ENCODE assay signal across 2 cellular contexts in genomic region chr17:7175363-7175733, GRCh38.
TF ChIP-seq lines count a peak whose summit lies in the region.

No MANE protein-coding gene starts in this region.

TF ChIP-seq in GM12878, 131 proteins besides CTCF, POLR2A, EP300 and RAD21:
- no peak for TF ChIP-seq NR2C1 (IDR thresholded peaks at IDR 0.05)
- TF ChIP-seq USF2 (IDR thresholded peaks at IDR 0.05; ENCODE audit: borderline replicate concordance, low read depth, low read length) = no peak
- TF ChIP-seq CBX5 (IDR thresholded peaks at IDR 0.05; ENCODE audit: low read depth) = no peak
- no peak for TF ChIP-seq SMAD5 (IDR thresholded peaks at IDR 0.05; ENCODE audit: low read depth)
- TF ChIP-seq NFIC (IDR thresholded peaks at IDR 0.05; ENCODE audit: low read depth, low read length) = 0 out of 2 replicates have a peak, but pooled peaks have one; percentile 31
- no peak for TF ChIP-seq BCL11A (IDR thresholded peaks at IDR 0.05; ENCODE audit: low read depth, low read length)
- 0 out of 2 replicates have a peak, but pooled peaks have one; percentile 11 for TF ChIP-seq TCF3 (IDR thresholded peaks at IDR 0.05; ENCODE audit: borderline replicate concordance, insufficient read depth, low read depth, low read length)
- TF ChIP-seq RFX5 (IDR thresholded peaks at IDR 0.05; ENCODE audit: low read depth, low read length) = no peak
- TF ChIP-seq NR2C2 (IDR thresholded peaks at IDR 0.05; ENCODE audit: borderline replicate concordance, control insufficient read depth, insufficient read length, low read depth) = peak; percentile 5
- TF ChIP-seq LARP7 (IDR thresholded peaks at IDR 0.05) = no peak
- peak; percentile 90 for TF ChIP-seq BCL3 (IDR thresholded peaks at IDR 0.05; ENCODE audit: borderline replicate concordance, insufficient read depth, low read depth, low read length, poor library complexity, severe bottlenecking)
- TF ChIP-seq MTA2 (IDR thresholded peaks at IDR 0.05; ENCODE audit: low read depth) = no peak
- peak; percentile 25 for TF ChIP-seq PBX3 (IDR thresholded peaks at IDR 0.05; ENCODE audit: insufficient replicate concordance, low read depth, low read length)
- no peak for TF ChIP-seq BMI1 (IDR thresholded peaks at IDR 0.05; ENCODE audit: borderline replicate concordance)
- no peak for TF ChIP-seq KAT2A (conservative IDR thresholded peaks at IDR 0.05; ENCODE audit: control insufficient read depth, low read depth, low read length)
- no peak for TF ChIP-seq USF1 (IDR thresholded peaks at IDR 0.05; ENCODE audit: borderline replicate concordance, extremely low read length, insufficient read depth, low read depth, low read length)
- no peak for TF ChIP-seq E4F1 (IDR thresholded peaks at IDR 0.05; ENCODE audit: borderline replicate concordance, partially characterized antibody)

TF ChIP-seq in neural cell, 6 proteins besides CTCF, POLR2A, EP300 and RAD21:
- TF ChIP-seq MXI1 (conservative IDR thresholded peaks at IDR 0.05; ENCODE audit: poor library complexity, severe bottlenecking) (no peak), SMC3 (conservative IDR thresholded peaks at IDR 0.05; ENCODE audit: poor library complexity) (no peak), TAF1 (IDR thresholded peaks at IDR 0.05; ENCODE audit: low read depth) (no peak), EZH2 (IDR thresholded peaks at IDR 0.05; ENCODE audit: borderline replicate concordance, insufficient read depth, low read length, poor library complexity, severe bottlenecking) (no peak), POLR2AphosphoS5 (IDR thresholded peaks at IDR 0.05) (no peak), REST (IDR thresholded peaks at IDR 0.05; ENCODE audit: borderline replicate concordance) (no peak)
